8 cellular contexts compared by ENCODE assay signal in genomic region chr4:94208918-94209317, GRCh38. TPM values are rescaled to one million over a fixed set of nuclear protein-coding genes. Genes with fewer than 3 reads are reported as not detected.
DNase-seq lines count a peak whose midpoint lies in the region; ATAC-seq and TF ChIP-seq lines count a peak whose summit lies in the region.

No MANE protein-coding gene starts in this region.

- peaks cover 54% of the 10 kb centered on the region for H3K36me3 Mint-ChIP-seq in CD4-positive, alpha-beta T cell (ENCODE audit: low read depth)
- peaks cover 15 to 35% (median 31%) of the 10 kb centered on the region in 5 donors for H3K36me3 Mint-ChIP-seq in naive thymus-derived CD4-positive, alpha-beta T cell

- no peaks in the 10 kb centered on the region for H3K4me1 ChIP-seq in breast epithelium
- H3K4me1 ChIP-seq in naive thymus-derived CD4-positive, alpha-beta T cell (ENCODE audit: control insufficient read depth in 2 of 2, insufficient read depth in 2 of 2, low read length in 2 of 2) = peaks cover 14 to 17% of the 10 kb centered on the region in 2 donors
- H3K4me1 ChIP-seq in aorta (ENCODE audit: control insufficient read depth in 1 of 2, insufficient read depth in 2 of 2, low read length in 2 of 2) = peaks cover 0 to 2% of the 10 kb centered on the region in 2 donors

- no peak for TF ChIP-seq POLR2A in breast epithelium (IDR thresholded peaks at IDR 0.05)

- WGBS in aorta, 2 donors = 81 to 83% methylated on average over 1 of the region's 1 CpG

- H3K4me3 ChIP-seq in breast epithelium = peak overlapping the region in 2 of 3 donors; percentile 58 to 78
- peak overlapping the region; percentile 100 for H3K4me3 ChIP-seq in naive thymus-derived CD4-positive, alpha-beta T cell (ENCODE audit: low read length)
- peak overlapping the region in 1 of 2 donors; percentile 82 for H3K4me3 ChIP-seq in aorta (ENCODE audit: low read length in 2 of 2)

- no peaks in the 10 kb centered on the region for H3K9me3 Mint-ChIP-seq in CD4-positive, alpha-beta T cell
- peaks cover 0 to 5% (median 0%) of the 10 kb centered on the region in 11 donors for H3K9me3 Mint-ChIP-seq in naive thymus-derived CD4-positive, alpha-beta T cell

- intact Hi-C loops in CD4-positive, alpha-beta T cell (cut with DNase I, micrococcal nuclease) = loop anchor here in 1 of 2 experiments (5.0 kb wide), 1 partner anchor 243 kb away; the partner anchor contains the start of gene PDLIM5
- intact Hi-C loops in breast epithelium (cut with DNase I; ENCODE audit: low total_unique reads) (no loop called here), aorta (cut with DNase I) (no loop called here)
- intact Hi-C loops in naive thymus-derived CD4-positive, alpha-beta T cell (cut with micrococcal nuclease) = no loop called here

- H3K4me1 Mint-ChIP-seq in CD4-positive, alpha-beta T cell (ENCODE audit: low read depth) = peaks cover 66% of the 10 kb centered on the region
- peaks cover 30 to 66% (median 56%) of the 10 kb centered on the region in 7 donors for H3K4me1 Mint-ChIP-seq in naive thymus-derived CD4-positive, alpha-beta T cell

- CTCF ChIA-PET in CD4-positive, alpha-beta T cell (lab: Charles Lee) = no interaction called here
- CTCF ChIA-PET in naive thymus-derived CD4-positive, alpha-beta T cell (lab: Charles Lee) = no interaction called here

- H3K27ac Mint-ChIP-seq in CD4-positive, alpha-beta T cell = peak overlapping the region; percentile 95
- H3K27ac Mint-ChIP-seq in naive thymus-derived CD4-positive, alpha-beta T cell = peak overlapping the region; percentile 98 to 100 (median 99)

- TF ChIP-seq CTCF in CD4-positive, alpha-beta T cell (IDR thresholded peaks at IDR 0.05) = no peak
- no peak for TF ChIP-seq CTCF in breast epithelium (IDR thresholded peaks at IDR 0.05)

- peaks cover 4% of the 10 kb centered on the region for H3K27me3 ChIP-seq in CD4-positive, alpha-beta T cell (ENCODE audit: control insufficient read depth, insufficient read depth, low read length)
- H3K27me3 ChIP-seq in breast epithelium (no peaks in the 10 kb centered on the region), aorta (ENCODE audit: control insufficient read depth in 1 of 2, insufficient read depth in 2 of 2, low read length in 1 of 2) (no peaks in the 10 kb centered on the region)
- H3K27me3 ChIP-seq in naive thymus-derived CD4-positive, alpha-beta T cell (ENCODE audit: control insufficient read depth in 2 of 2, insufficient read depth in 2 of 2, low read length in 2 of 2) = no peaks in the 10 kb centered on the region

- H3K27me3 Mint-ChIP-seq in CD4-positive, alpha-beta T cell = peaks cover 7% of the 10 kb centered on the region
- peaks cover 0 to 2% (median 0%) of the 10 kb centered on the region in 5 donors for H3K27me3 Mint-ChIP-seq in naive thymus-derived CD4-positive, alpha-beta T cell

- no peak for ATAC-seq in CD4-positive, alpha-beta T cell (ENCODE audit: poor library complexity)
- no peak for ATAC-seq in naive thymus-derived CD4-positive, alpha-beta T cell
- ATAC-seq in aorta (ENCODE audit: low FRiP score) = no peak

- no peak overlapping the region for H3K27ac ChIP-seq in CD4-positive, alpha-beta T cell (ENCODE audit: low read depth, low read length)
- peak overlapping the region; percentile 92 for H3K27ac ChIP-seq in KOPT-K1 (ENCODE audit: low read depth, low read length, poor library complexity, severe bottlenecking)
- H3K27ac ChIP-seq in breast epithelium = peak overlapping the region in 1 of 2 donors; percentile 82
- H3K27ac ChIP-seq in naive thymus-derived CD4-positive, alpha-beta T cell (ENCODE audit: low read depth, low read length) = peak overlapping the region; percentile 86
- no peak overlapping the region for H3K27ac ChIP-seq in aorta (ENCODE audit: low read depth in 1 of 2, low read length in 2 of 2)

- H3K36me3 ChIP-seq in KOPT-K1 (ENCODE audit: insufficient read depth, low read length) (peaks cover 54% of the 10 kb centered on the region), breast epithelium (no peaks in the 10 kb centered on the region), aorta (ENCODE audit: control insufficient read depth in 1 of 2, insufficient read depth in 2 of 2, low read length in 1 of 2) (peaks cover 2 to 3% of the 10 kb centered on the region in 2 donors)
- peaks cover 0 to 6% (median 0%) of the 10 kb centered on the region in 3 experiments for H3K36me3 ChIP-seq in naive thymus-derived CD4-positive, alpha-beta T cell (ENCODE audit: control insufficient read depth in 2 of 3, insufficient read depth in 3 of 3, low read length in 3 of 3)

- POLR2A ChIA-PET in CD4-positive, alpha-beta T cell (lab: Charles Lee) = no interaction called here
- POLR2A ChIA-PET in naive thymus-derived CD4-positive, alpha-beta T cell (lab: Charles Lee) = no interaction called here

- DNase-seq in CD4-positive, alpha-beta T cell = no peak
- DNase-seq in breast epithelium (ENCODE audit: low spot score in 2 of 2) (no peak), germinal center (ENCODE audit: low spot score) (no peak), AG08396 (ENCODE audit: low spot score) (no peak), aorta (no peak), activated gamma-delta T cell (lab: John Stamatoyannopoulos, UW) (no peak)
- DNase-seq in naive thymus-derived CD4-positive, alpha-beta T cell = no peak

- peak overlapping the region; percentile 92 for H3K4me3 Mint-ChIP-seq in CD4-positive, alpha-beta T cell
- H3K4me3 Mint-ChIP-seq in naive thymus-derived CD4-positive, alpha-beta T cell = peak overlapping the region; percentile 91 to 100 (median 98)

- H3K9me3 ChIP-seq in CD4-positive, alpha-beta T cell (ENCODE audit: control insufficient read depth, low read length) = no peaks in the 10 kb centered on the region
- no peaks in the 10 kb centered on the region for H3K9me3 ChIP-seq in KOPT-K1 (ENCODE audit: insufficient read depth, low read length, poor library complexity, severe bottlenecking)
- H3K9me3 ChIP-seq in breast epithelium = no peaks in the 10 kb centered on the region
- H3K9me3 ChIP-seq in naive thymus-derived CD4-positive, alpha-beta T cell (ENCODE audit: control insufficient read depth in 2 of 3, low read length in 3 of 3) = no peaks in the 10 kb centered on the region
- no peaks in the 10 kb centered on the region for H3K9me3 ChIP-seq in aorta (ENCODE audit: control insufficient read depth, low read length)

RNA-seq across cellular contexts. Expression of gene SMARCAD1, which starts 1.3 kb away (rescaled TPM):
- total RNA-seq in CD4-positive, alpha-beta T cell = 10 to 100 TPM; 10.7 TPM
- total RNA-seq in breast epithelium (10 to 100 TPM; 18.4 to 41.4 (median 32.1) TPM), aorta (10 to 100 TPM; 22.6 to 27.8 TPM)
- 10 to 100 TPM; 15.9 to 34.2 (median 30.4) TPM for total RNA-seq in naive thymus-derived CD4-positive, alpha-beta T cell
- polyA plus RNA-seq in naive thymus-derived CD4-positive, alpha-beta T cell = 10 to 100 TPM; 12.6 to 13.0 TPM
- polyA plus RNA-seq in aorta = 1 to 10 TPM; 2.9 to 7.7 TPM

Comparison
In these comparisons a context has a peak if more than half of its experiments do, and no peak if none do; other contexts are left out.
1. H3K27ac ChIP-seq: peak in KOPT-K1 (single experiment) and naive thymus-derived CD4-positive, alpha-beta T cell (single experiment); none in CD4-positive, alpha-beta T cell (single experiment) and aorta (0 of 2).